2 cellular contexts compared by ENCODE assay signal in the genomic region with DNA sequence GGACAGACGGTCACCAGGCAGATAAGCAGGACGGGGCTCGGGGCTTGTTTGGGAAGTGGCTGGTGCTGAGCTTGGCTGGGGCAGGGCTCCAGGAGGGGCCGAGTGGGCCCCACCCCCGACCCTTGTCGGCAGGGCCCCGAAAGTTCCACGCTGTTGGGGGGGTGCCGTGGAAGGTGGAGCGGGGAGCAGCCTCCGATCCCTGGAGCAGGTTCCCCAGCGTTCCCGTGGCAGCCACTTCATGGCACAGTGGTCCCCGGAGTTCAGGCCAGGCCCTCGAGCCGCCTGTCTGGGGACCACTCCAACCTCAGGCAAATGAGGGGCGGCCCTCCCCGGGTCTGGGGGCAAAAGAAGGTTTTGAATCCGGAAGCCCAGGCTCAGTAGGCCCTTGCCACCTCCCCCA.
TF ChIP-seq lines count a peak whose summit lies in the region.

No MANE protein-coding gene starts in this region.

TF ChIP-seq in liver, 16 proteins besides CTCF, POLR2A, EP300 and RAD21:
- TF ChIP-seq SP1 (IDR thresholded peaks at IDR 0.05) (no peak), YY1 (IDR thresholded peaks at IDR 0.05) (no peak), RXRA (IDR thresholded peaks at IDR 0.05) (no peak), HNF4A (conservative IDR thresholded peaks at IDR 0.05) (no peak), FOXA1 (IDR thresholded peaks at IDR 0.05) (no peak), EGR1 (IDR thresholded peaks at IDR 0.05; ENCODE audit: low read depth in 2 of 2) (no peak), FOXA2 (IDR thresholded peaks at IDR 0.05) (no peak), JUND (IDR thresholded peaks at IDR 0.05) (no peak), TAF1 (conservative IDR thresholded peaks at IDR 0.05) (no peak), GABPA (IDR thresholded peaks at IDR 0.05 in 1 of 2, conservative IDR thresholded peaks at IDR 0.05 in 1 of 2) (no peak)
- TF ChIP-seq, protein P1, sequence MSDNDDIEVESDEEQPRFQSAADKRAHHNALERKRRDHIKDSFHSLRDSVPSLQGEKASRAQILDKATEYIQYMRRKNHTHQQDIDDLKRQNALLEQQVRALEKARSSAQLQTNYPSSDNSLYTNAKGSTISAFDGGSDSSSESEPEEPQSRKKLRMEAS (IDR thresholded peaks at IDR 0.05) = no peak
- TF ChIP-seq, protein P2, sequence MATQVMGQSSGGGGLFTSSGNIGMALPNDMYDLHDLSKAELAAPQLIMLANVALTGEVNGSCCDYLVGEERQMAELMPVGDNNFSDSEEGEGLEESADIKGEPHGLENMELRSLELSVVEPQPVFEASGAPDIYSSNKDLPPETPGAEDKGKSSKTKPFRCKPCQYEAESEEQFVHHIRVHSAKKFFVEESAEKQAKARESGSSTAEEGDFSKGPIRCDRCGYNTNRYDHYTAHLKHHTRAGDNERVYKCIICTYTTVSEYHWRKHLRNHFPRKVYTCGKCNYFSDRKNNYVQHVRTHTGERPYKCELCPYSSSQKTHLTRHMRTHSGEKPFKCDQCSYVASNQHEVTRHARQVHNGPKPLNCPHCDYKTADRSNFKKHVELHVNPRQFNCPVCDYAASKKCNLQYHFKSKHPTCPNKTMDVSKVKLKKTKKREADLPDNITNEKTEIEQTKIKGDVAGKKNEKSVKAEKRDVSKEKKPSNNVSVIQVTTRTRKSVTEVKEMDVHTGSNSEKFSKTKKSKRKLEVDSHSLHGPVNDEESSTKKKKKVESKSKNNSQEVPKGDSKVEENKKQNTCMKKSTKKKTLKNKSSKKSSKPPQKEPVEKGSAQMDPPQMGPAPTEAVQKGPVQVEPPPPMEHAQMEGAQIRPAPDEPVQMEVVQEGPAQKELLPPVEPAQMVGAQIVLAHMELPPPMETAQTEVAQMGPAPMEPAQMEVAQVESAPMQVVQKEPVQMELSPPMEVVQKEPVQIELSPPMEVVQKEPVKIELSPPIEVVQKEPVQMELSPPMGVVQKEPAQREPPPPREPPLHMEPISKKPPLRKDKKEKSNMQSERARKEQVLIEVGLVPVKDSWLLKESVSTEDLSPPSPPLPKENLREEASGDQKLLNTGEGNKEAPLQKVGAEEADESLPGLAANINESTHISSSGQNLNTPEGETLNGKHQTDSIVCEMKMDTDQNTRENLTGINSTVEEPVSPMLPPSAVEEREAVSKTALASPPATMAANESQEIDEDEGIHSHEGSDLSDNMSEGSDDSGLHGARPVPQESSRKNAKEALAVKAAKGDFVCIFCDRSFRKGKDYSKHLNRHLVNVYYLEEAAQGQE (IDR thresholded peaks at IDR 0.05) = no peak
- TF ChIP-seq, protein P3, sequence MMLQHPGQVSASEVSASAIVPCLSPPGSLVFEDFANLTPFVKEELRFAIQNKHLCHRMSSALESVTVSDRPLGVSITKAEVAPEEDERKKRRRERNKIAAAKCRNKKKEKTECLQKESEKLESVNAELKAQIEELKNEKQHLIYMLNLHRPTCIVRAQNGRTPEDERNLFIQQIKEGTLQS (IDR thresholded peaks at IDR 0.05) = no peak
- TF ChIP-seq, protein P4, sequence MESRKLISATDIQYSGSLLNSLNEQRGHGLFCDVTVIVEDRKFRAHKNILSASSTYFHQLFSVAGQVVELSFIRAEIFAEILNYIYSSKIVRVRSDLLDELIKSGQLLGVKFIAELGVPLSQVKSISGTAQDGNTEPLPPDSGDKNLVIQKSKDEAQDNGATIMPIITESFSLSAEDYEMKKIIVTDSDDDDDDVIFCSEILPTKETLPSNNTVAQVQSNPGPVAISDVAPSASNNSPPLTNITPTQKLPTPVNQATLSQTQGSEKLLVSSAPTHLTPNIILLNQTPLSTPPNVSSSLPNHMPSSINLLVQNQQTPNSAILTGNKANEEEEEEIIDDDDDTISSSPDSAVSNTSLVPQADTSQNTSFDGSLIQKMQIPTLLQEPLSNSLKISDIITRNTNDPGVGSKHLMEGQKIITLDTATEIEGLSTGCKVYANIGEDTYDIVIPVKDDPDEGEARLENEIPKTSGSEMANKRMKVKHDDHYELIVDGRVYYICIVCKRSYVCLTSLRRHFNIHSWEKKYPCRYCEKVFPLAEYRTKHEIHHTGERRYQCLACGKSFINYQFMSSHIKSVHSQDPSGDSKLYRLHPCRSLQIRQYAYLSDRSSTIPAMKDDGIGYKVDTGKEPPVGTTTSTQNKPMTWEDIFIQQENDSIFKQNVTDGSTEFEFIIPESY (IDR thresholded peaks at IDR 0.05) = no peak
TF ChIP-seq in liver: peak in this region for 0.

TF ChIP-seq in HepG2, 621 proteins besides CTCF, POLR2A, EP300 and RAD21:
- TF ChIP-seq IRF2 (CRISPR knock-in tag; IDR thresholded peaks at IDR 0.05) (no peak), ZIK1 (CRISPR knock-in tag; IDR thresholded peaks at IDR 0.05; ENCODE audit: borderline replicate concordance, low read depth) (no peak), NAIF1 (CRISPR knock-in tag; IDR thresholded peaks at IDR 0.05; ENCODE audit: borderline replicate concordance) (no peak), U2AF1 (optimal IDR thresholded peaks at IDR 0.05; ENCODE audit: low read depth, low read length) (no peak), STAG1 (CRISPR knock-in tag; IDR thresholded peaks at IDR 0.05) (no peak), SOX6 (IDR thresholded peaks at IDR 0.05) (no peak), SOX6 (CRISPR knock-in tag; IDR thresholded peaks at IDR 0.05) (no peak), NONO (IDR thresholded peaks at IDR 0.05) (no peak), NONO (CRISPR knock-in tag; conservative IDR thresholded peaks at IDR 0.05) (no peak), NFE2 (CRISPR knock-in tag; IDR thresholded peaks at IDR 0.05) (no peak), ZNF75D (CRISPR knock-in tag; IDR thresholded peaks at IDR 0.05; ENCODE audit: borderline replicate concordance) (no peak), ZNF746 (CRISPR knock-in tag; IDR thresholded peaks at IDR 0.05) (no peak), ZZZ3 (CRISPR knock-in tag; IDR thresholded peaks at IDR 0.05; ENCODE audit: borderline replicate concordance) (no peak), NR1H2 (CRISPR knock-in tag; IDR thresholded peaks at IDR 0.05; ENCODE audit: borderline replicate concordance, low read depth) (no peak), MXI1 (IDR thresholded peaks at IDR 0.05; ENCODE audit: borderline replicate concordance, low read depth, low read length) (no peak), PHF21A (CRISPR knock-in tag; IDR thresholded peaks at IDR 0.05) (no peak)
- TF ChIP-seq, protein P5, sequence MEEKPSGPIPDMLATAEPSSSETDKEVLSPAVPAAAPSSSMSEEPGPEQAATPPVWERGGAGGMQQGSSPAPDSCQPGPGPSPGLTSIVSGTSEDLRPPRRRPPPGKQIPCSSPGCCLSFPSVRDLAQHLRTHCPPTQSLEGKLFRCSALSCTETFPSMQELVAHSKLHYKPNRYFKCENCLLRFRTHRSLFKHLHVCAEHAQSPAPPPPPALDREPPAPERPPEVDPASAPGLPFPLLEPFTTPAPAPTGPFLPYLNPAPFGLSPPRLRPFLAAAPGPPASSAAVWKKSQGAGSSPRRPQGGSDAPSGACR (CRISPR knock-in tag; IDR thresholded peaks at IDR 0.05) = no peak
- TF ChIP-seq, protein P6, sequence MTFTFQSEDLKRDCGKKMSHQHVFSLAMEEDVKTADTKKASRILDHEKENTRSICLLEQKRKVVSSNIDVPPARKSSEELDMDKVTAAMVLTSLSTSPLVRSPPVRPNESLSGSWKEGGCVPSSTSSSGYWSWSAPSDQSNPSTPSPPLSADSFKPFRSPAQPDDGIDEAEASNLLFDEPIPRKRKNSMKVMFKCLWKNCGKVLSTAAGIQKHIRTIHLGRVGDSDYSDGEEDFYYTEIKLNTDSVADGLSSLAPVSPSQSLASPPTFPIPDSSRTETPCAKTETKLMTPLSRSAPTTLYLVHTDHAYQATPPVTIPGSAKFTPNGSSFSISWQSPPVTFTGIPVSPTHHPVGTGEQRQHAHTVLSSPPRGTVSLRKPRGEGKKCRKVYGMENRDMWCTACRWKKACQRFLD (CRISPR knock-in tag; IDR thresholded peaks at IDR 0.05; ENCODE audit: borderline replicate concordance) = no peak
- TF ChIP-seq, protein P7, sequence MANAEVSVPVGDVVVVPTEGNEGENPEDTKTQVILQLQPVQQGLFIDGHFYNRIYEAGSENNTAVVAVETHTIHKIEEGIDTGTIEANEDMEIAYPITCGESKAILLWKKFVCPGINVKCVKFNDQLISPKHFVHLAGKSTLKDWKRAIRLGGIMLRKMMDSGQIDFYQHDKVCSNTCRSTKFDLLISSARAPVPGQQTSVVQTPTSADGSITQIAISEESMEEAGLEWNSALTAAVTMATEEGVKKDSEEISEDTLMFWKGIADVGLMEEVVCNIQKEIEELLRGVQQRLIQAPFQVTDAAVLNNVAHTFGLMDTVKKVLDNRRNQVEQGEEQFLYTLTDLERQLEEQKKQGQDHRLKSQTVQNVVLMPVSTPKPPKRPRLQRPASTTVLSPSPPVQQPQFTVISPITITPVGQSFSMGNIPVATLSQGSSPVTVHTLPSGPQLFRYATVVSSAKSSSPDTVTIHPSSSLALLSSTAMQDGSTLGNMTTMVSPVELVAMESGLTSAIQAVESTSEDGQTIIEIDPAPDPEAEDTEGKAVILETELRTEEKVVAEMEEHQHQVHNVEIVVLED (CRISPR knock-in tag; IDR thresholded peaks at IDR 0.05; ENCODE audit: borderline replicate concordance) = no peak
- TF ChIP-seq, protein P8, sequence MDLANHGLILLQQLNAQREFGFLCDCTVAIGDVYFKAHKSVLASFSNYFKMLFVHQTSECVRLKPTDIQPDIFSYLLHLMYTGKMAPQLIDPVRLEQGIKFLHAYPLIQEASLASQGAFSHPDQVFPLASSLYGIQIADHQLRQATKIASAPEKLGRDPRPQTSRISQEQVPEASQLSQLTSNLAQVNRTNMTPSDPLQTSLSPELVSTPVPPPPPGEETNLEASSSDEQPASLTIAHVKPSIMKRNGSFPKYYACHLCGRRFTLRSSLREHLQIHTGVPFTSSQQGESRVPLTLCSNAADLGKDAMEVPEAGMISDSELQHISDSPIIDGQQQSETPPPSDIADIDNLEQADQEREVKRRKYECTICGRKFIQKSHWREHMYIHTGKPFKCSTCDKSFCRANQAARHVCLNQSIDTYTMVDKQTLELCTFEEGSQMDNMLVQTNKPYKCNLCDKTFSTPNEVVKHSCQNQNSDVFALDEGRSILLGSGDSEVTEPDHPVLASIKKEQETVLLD (CRISPR knock-in tag; IDR thresholded peaks at IDR 0.05; ENCODE audit: low read depth) = no peak
